ENCODE assay signal across 8 cellular contexts in the genomic region with DNA sequence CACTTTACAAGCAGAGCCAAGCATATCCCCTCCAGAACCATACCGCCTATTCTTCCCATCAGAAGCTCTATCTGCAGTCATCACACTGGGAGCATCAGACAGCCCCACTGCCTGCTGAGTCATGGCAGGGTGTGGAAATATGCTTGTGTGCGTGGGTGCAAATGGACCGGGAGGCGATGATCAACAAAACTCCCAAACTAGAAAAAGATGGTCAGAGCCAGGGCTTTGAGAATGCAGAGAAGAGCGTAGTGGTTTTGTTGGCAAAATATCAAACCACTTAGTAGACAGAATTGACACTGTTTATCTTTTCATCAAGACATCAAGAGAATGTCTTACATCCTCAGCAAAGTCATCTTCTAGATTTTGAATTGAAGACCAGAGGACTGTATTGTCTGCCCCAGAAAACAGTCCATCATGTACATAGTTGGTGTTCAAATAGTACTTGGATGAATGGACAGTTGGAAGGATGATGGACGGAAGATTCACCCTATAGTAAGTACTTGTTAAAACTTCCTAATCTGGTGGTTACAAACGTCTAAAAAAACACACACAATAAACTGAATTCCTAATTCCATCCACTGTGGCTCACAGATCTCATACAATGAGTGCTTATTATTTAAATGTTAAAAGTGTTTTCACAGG. TPM values are rescaled to one million over a fixed set of nuclear protein-coding genes. Genes with fewer than 3 reads are reported as not detected.
DNase-seq lines count a peak whose midpoint lies in the region; ATAC-seq and TF ChIP-seq lines count a peak whose summit lies in the region.

No MANE protein-coding gene starts in this region.

- H3K27me3 ChIP-seq in esophagus squamous epithelium: no peaks in the 10 kb centered on the region
- H3K27me3 ChIP-seq in adrenal gland: no peaks in the 10 kb centered on the region

- H3K36me3 ChIP-seq in esophagus squamous epithelium (no peaks in the 10 kb centered on the region), adrenal gland (replicated peaks in 1 of 2) (no peaks in the 10 kb centered on the region)

- no peak overlapping the region for H3K4me3 Mint-ChIP-seq in T-helper 17 cell

- ATAC-seq in T-helper 17 cell: peak; percentile 55

- H3K4me1 Mint-ChIP-seq in T-helper 17 cell: peaks cover 21% of the 10 kb centered on the region

- DNase-seq in GM04503 (ENCODE audit: low read depth): peak; percentile 89
- DNase-seq in T-helper 17 cell: no peak
- no peak for DNase-seq in esophagus squamous epithelium (lab: John Stamatoyannopoulos, UW)
- peak; percentile 20 to 48 (median 22) for DNase-seq in stimulated activated CD4-positive, alpha-beta T cell treated with anti-CD3 and anti-CD28 coated beads, Interleukin-12 subunit alpha, Interleukin-12 subunit beta, amount 100 ng/mL, for 48 hours (ENCODE audit: low read depth in 2 of 3, low spot score in 1 of 3)
- no peak for DNase-seq in superior temporal gyrus (ENCODE audit: extremely low spot score)
- DNase-seq in NCI-H82 (lab: John Stamatoyannopoulos, UW): no peak
- no peak for DNase-seq in adrenal gland
- DNase-seq in GM13976 (ENCODE audit: low spot score): no peak

- H3K27ac Mint-ChIP-seq in T-helper 17 cell: no peak overlapping the region

- no peak overlapping the region for H3K4me3 ChIP-seq in esophagus squamous epithelium
- H3K4me3 ChIP-seq in adrenal gland: no peak overlapping the region

- H3K9me3 ChIP-seq in T-helper 17 cell (ENCODE audit: control insufficient read depth, low read length, poor library complexity, severe bottlenecking) (no peaks in the 10 kb centered on the region), esophagus squamous epithelium (no peaks in the 10 kb centered on the region), adrenal gland (replicated peaks in 1 of 3) (no peaks in the 10 kb centered on the region)

- TF ChIP-seq POLR2A in esophagus squamous epithelium (IDR thresholded peaks at IDR 0.05) (peak in 1 of 4 donors; percentile 17), adrenal gland (IDR thresholded peaks at IDR 0.05) (no peak)

- in situ Hi-C loops in GM13976 (cut with MboI; ENCODE audit: low sequenced_read_pairs, unreplicated experiment): no loop called here

- H3K27ac ChIP-seq in esophagus squamous epithelium: peak overlapping the region; percentile 71 to 93 (median 87)
- no peak overlapping the region for H3K27ac ChIP-seq in adrenal gland

- H3K4me1 ChIP-seq in esophagus squamous epithelium (peaks cover 58 to 100% (median 62%) of the 10 kb centered on the region in 3 donors), adrenal gland (replicated peaks in 1 of 2) (no peaks in the 10 kb centered on the region)

- WGBS in esophagus squamous epithelium, 2 donors: 16 to 22% methylated on average over 6 of the region's 7 CpGs
- 72 to 75% (median 75%) methylated on average over 7 of the region's 7 CpGs for WGBS in adrenal gland, 4 donors

- TF ChIP-seq CTCF in esophagus squamous epithelium (IDR thresholded peaks at IDR 0.05) (no peak), adrenal gland (IDR thresholded peaks at IDR 0.05) (no peak), GM13976 (IDR thresholded peaks at IDR 0.05; ENCODE audit: borderline replicate concordance, control extremely low read depth, extremely low read depth, insufficient read depth, missing control alignments) (no peak)

- intact Hi-C loops in esophagus squamous epithelium (cut with DNase I): no loop called here
- intact Hi-C loops in adrenal gland (cut with DNase I): loop anchor here (5.0 kb wide), 2 partner anchors 108 to 213 kb away; no protein-coding TSS in a partner anchor

- no peaks in the 10 kb centered on the region for H3K36me3 Mint-ChIP-seq in T-helper 17 cell (ENCODE audit: low read depth)

- H3K27me3 Mint-ChIP-seq in T-helper 17 cell: peaks cover 23% of the 10 kb centered on the region

RNA-seq across cellular contexts. Expression of gene VWF, which starts 54.9 kb away (rescaled TPM):
- 1 to 10 TPM in 1 of 2 donors, under 1 TPM in 1; 0.55 to 4.1 TPM for total RNA-seq in T-helper 17 cell
- 10 to 100 TPM; 21.1 to 92.5 (median 49.7) TPM for total RNA-seq in esophagus squamous epithelium
- total RNA-seq in adrenal gland: 10 to 100 TPM; 19.9 to 60.1 (median 46.3) TPM
- polyA plus RNA-seq in adrenal gland: 10 to 100 TPM in 2 of 3 donors, 1 to 10 TPM in 1; 7.8 to 38.4 (median 10.5) TPM

Comparison
In these comparisons a context has a peak if more than half of its experiments do, and no peak if none do; other contexts are left out.
1. DNase-seq: peak in GM04503 (single experiment) and stimulated activated CD4-positive, alpha-beta T cell treated with anti-CD3 and anti-CD28 coated beads, Interleukin-12 subunit alpha, Interleukin-12 subunit beta, amount 100 ng/mL, for 48 hours (3 of 3); none in T-helper 17 cell (0 of 3), esophagus squamous epithelium (single experiment), superior temporal gyrus (single experiment), NCI-H82 (single experiment), adrenal gland (0 of 7) and GM13976 (single experiment).
2. H3K27ac ChIP-seq: peak in esophagus squamous epithelium (4 of 4); none in adrenal gland (0 of 5).
3. RNA of gene VWF, which starts 54.9 kb away (total RNA-seq): 21.1 to 92.5 TPM in esophagus squamous epithelium and 19.9 to 60.1 TPM in adrenal gland; 0.55 to 4.1 TPM in T-helper 17 cell; every median in the first group is over 4 times any median in the second.